In genomic region chr20:62281161-62281933, GRCh38 we compare ENCODE assay signal across 30 cellular contexts.
"Had no signal": no experiment of that assay in that cellular context is flagged by ENCODE, and none has a peak within 500 bp of the region (broad histone marks: within the 10 kb centered on the region; RNA-seq: fewer than 3 reads in every experiment).

No MANE protein-coding gene starts in this region.

- H3K27me3 Mint-ChIP-seq: activated T-helper 17 cell treated with anti-CD3 and anti-CD28 coated beads, Interleukin-2, amount 50 U/mL, for 72 hours; natural killer cell treated with Interleukin-12 subunit alpha and Interleukin-12 subunit beta and Interleukin-15 and Interleukin-18, amount 100 ng/mL, for 72 hours; progenitor cell of endocrine pancreas; stimulated activated memory B cell treated with anti-CD40 and anti-IgM and Interleukin-4, amounts not matched to agents 10 μg/mL and 1 μg/mL and 100 μg/mL, for 72 hours; stimulated activated naive CD8-positive, alpha-beta T cell treated with anti-CD3 and anti-CD28 coated beads, Interleukin-15, amount 100 ng/mL, for 72 hours; type B pancreatic cell had no signal

- H3K27ac ChIP-seq: brain microvascular endothelial cell, sigmoid colon, vagina, WERI-Rb-1 had no signal

- H3K9me3 ChIP-seq: heart right ventricle, mucosa of descending colon, sigmoid colon, vagina had no signal

- H3K9me3 Mint-ChIP-seq: activated T-helper 17 cell treated with anti-CD3 and anti-CD28 coated beads, Interleukin-2, amount 50 U/mL, for 72 hours; natural killer cell treated with Interleukin-12 subunit alpha and Interleukin-12 subunit beta and Interleukin-15 and Interleukin-18, amount 100 ng/mL, for 72 hours; stimulated activated memory B cell treated with anti-CD40 and anti-IgM and Interleukin-4, amounts not matched to agents 10 μg/mL and 1 μg/mL and 100 μg/mL, for 72 hours; stimulated activated naive CD8-positive, alpha-beta T cell treated with anti-CD3 and anti-CD28 coated beads, Interleukin-15, amount 100 ng/mL, for 72 hours; type B pancreatic cell had no signal

- H3K4me2 ChIP-seq: smooth muscle cell had no signal

- DNase-seq: activated CD4-positive, alpha-beta T cell treated with anti-CD3 and anti-CD28 coated beads for 48 hours; activated CD4-positive, alpha-beta T cell treated with anti-CD3 and anti-CD28 coated beads, Interleukin-2, amount 50 U/mL, for 48 hours; activated CD8-positive, alpha-beta memory T cell treated with anti-CD3 and anti-CD28 coated beads, Interleukin-2, amount 50 U/mL, for 4 hours; activated gamma-delta T cell treated with Interleukin-2 at 50 U/mL for 16 hours; activated naive CD4-positive, alpha-beta T cell treated with anti-CD3 and anti-CD28 coated beads, Interleukin-2, amount 50 U/mL, for 16 hours; activated T-cell treated with anti-CD3 and anti-CD28 coated beads, Interleukin-2, amount 50 U/mL, for 1 hour; amniotic stem cell; brain microvascular endothelial cell; foreskin fibroblast; heart right ventricle; mesendoderm; mucosa of descending colon; retina; sigmoid colon; stimulated activated CD4-positive, alpha-beta T cell treated with anti-CD3 and anti-CD28 coated beads, Interleukin-1b, Interleukin-23, amount 100 ng/mL, for 48 hours; stimulated activated CD4-positive, alpha-beta T cell treated with anti-CD3 and anti-CD28 coated beads, Interleukin-4, amount 100 ng/mL, for 4 hours; stimulated activated CD8-positive, alpha-beta memory T cell treated with anti-CD3 and anti-CD28 coated beads, Interleukin-4, amount 100 ng/mL, for 48 hours; stimulated activated naive CD8-positive, alpha-beta T cell treated with anti-CD3 and anti-CD28 coated beads, Interleukin-15, amount 100 ng/mL, for 72 hours; substantia nigra; T1000; WERI-Rb-1 had no signal

- FAIRE-seq: astrocyte had no signal

- H3K4me1 Mint-ChIP-seq: activated T-helper 17 cell treated with anti-CD3 and anti-CD28 coated beads, Interleukin-2, amount 50 U/mL, for 72 hours; stimulated activated memory B cell treated with anti-CD40 and anti-IgM and Interleukin-4, amounts not matched to agents 10 μg/mL and 1 μg/mL and 100 μg/mL, for 72 hours; stimulated activated naive CD8-positive, alpha-beta T cell treated with anti-CD3 and anti-CD28 coated beads, Interleukin-15, amount 100 ng/mL, for 72 hours had no signal

- H3K27me3 ChIP-seq: brain microvascular endothelial cell, heart right ventricle, sigmoid colon, vagina had no signal

- H3K27ac Mint-ChIP-seq: activated T-helper 17 cell treated with anti-CD3 and anti-CD28 coated beads, Interleukin-2, amount 50 U/mL, for 72 hours; natural killer cell treated with Interleukin-12 subunit alpha and Interleukin-12 subunit beta and Interleukin-15 and Interleukin-18, amount 100 ng/mL, for 72 hours; progenitor cell of endocrine pancreas; stimulated activated memory B cell treated with anti-CD40 and anti-IgM and Interleukin-4, amounts not matched to agents 10 μg/mL and 1 μg/mL and 100 μg/mL, for 72 hours; type B pancreatic cell had no signal

- H3K4me3 ChIP-seq: heart right ventricle, lung, mucosa of descending colon, sigmoid colon, smooth muscle cell, vagina had no signal

- H3K4me3 Mint-ChIP-seq: activated T-helper 17 cell treated with anti-CD3 and anti-CD28 coated beads, Interleukin-2, amount 50 U/mL, for 72 hours; natural killer cell treated with Interleukin-12 subunit alpha and Interleukin-12 subunit beta and Interleukin-15 and Interleukin-18, amount 100 ng/mL, for 72 hours; stimulated activated memory B cell treated with anti-CD40 and anti-IgM and Interleukin-4, amounts not matched to agents 10 μg/mL and 1 μg/mL and 100 μg/mL, for 72 hours; stimulated activated naive CD8-positive, alpha-beta T cell treated with anti-CD3 and anti-CD28 coated beads, Interleukin-15, amount 100 ng/mL, for 72 hours; type B pancreatic cell had no signal

- H3K4me1 ChIP-seq: sigmoid colon, vagina had no signal
